In genomic region chr2:69582582-69583176, GRCh38 we compare ENCODE assay signal across 8 cellular contexts.
DNase-seq lines count a peak whose midpoint lies in the region; ATAC-seq and TF ChIP-seq lines count a peak whose summit lies in the region.

No MANE protein-coding gene starts in this region.

- no peaks in the 10 kb centered on the region for H4K20me1 ChIP-seq in MM.1S (ENCODE audit: insufficient read depth, low read length)

- H3K27me3 ChIP-seq in MM.1S (replicated peaks; ENCODE audit: insufficient read depth, low read length) (no peaks in the 10 kb centered on the region), neutrophil (no peaks in the 10 kb centered on the region)

- peak overlapping the region; percentile 22; the same call in 1 of the 2 replicates for H3K27ac ChIP-seq in MM.1S (ENCODE audit: low read length)
- peak overlapping the region; percentile 81 for H3K27ac ChIP-seq in neutrophil

- H3K9me3 ChIP-seq in MM.1S (replicated peaks; ENCODE audit: insufficient read depth, low read length) (no peaks in the 10 kb centered on the region), neutrophil (no peaks in the 10 kb centered on the region)

- H3K36me3 ChIP-seq in MM.1S (replicated peaks; ENCODE audit: insufficient read depth, low read length) (no peaks in the 10 kb centered on the region), neutrophil (no peaks in the 10 kb centered on the region)

- no peaks in the 10 kb centered on the region; the same call in 1 of the 2 replicates for H3K79me2 ChIP-seq in MM.1S (ENCODE audit: low read length)

- no peaks in the 10 kb centered on the region for H3K27me3 Mint-ChIP-seq in dendritic cell treated with granulocyte-macrophage colony-stimulating factor and Interleukin-4, amounts not matched to agents 40 ng/mL and 50 ng/mL, for 4 days

- TF ChIP-seq CTCF in MM.1S (IDR thresholded peaks at IDR 0.05; ENCODE audit: low read length) (no peak), neutrophil (IDR thresholded peaks at IDR 0.05) (no peak)

- no peak overlapping the region for H2AFZ ChIP-seq in MM.1S (ENCODE audit: low read length)

- H3K9ac ChIP-seq in MM.1S (ENCODE audit: low read length) = peak overlapping the region; percentile 22; the same call in 1 of the 2 replicates

- peaks cover 80% of the 10 kb centered on the region for H3K4me1 Mint-ChIP-seq in dendritic cell treated with granulocyte-macrophage colony-stimulating factor and Interleukin-4, amounts not matched to agents 40 ng/mL and 50 ng/mL, for 4 days (ENCODE audit: low read depth)

- ATAC-seq in HG02870 (IDR thresholded peaks at IDR 0.05; ENCODE audit: unreplicated experiment) = no peak

- no peaks in the 10 kb centered on the region for H3K36me3 Mint-ChIP-seq in dendritic cell treated with granulocyte-macrophage colony-stimulating factor and Interleukin-4, amounts not matched to agents 40 ng/mL and 50 ng/mL, for 4 days (ENCODE audit: low read depth)

- H3K4me3 ChIP-seq in MM.1S (ENCODE audit: low read length) (no peak overlapping the region; the same call in 1 of the 2 replicates), neutrophil (ENCODE audit: low read depth in 1 of 2, low read length in 1 of 2) (peak overlapping the region; percentile 15 to 34)

- peaks cover 8% of the 10 kb centered on the region; the same call in 1 of the 2 replicates for H3F3A ChIP-seq in MM.1S (ENCODE audit: insufficient read depth, low read length)

- DNase-seq in ELR (ENCODE audit: low read depth) (peak; percentile 50), MM.1S (no peak), HPDE6-E6E7 (ENCODE audit: extremely low spot score) (no peak), inferior parietal cortex (ENCODE audit: extremely low spot score) (no peak), SW480 (ENCODE audit: low spot score) (no peak)

- H3K9me3 Mint-ChIP-seq in dendritic cell treated with granulocyte-macrophage colony-stimulating factor and Interleukin-4, amounts not matched to agents 40 ng/mL and 50 ng/mL, for 4 days = no peaks in the 10 kb centered on the region

- H3K9me2 ChIP-seq in MM.1S (replicated peaks; ENCODE audit: insufficient read depth, low read length) = no peaks in the 10 kb centered on the region

- peak overlapping the region; percentile 73 for H3K4me3 Mint-ChIP-seq in dendritic cell treated with granulocyte-macrophage colony-stimulating factor and Interleukin-4, amounts not matched to agents 40 ng/mL and 50 ng/mL, for 4 days

- H3K4me1 ChIP-seq in MM.1S (ENCODE audit: low read length) (no peaks in the 10 kb centered on the region), neutrophil (ENCODE audit: control insufficient read depth in 1 of 2, insufficient read depth in 1 of 2, low read depth in 1 of 2, low read length in 1 of 2) (peaks cover 55 to 63% of the 10 kb centered on the region in 2 experiments)

- H3K4me2 ChIP-seq in MM.1S (ENCODE audit: low read depth, low read length) = peak overlapping the region; percentile 35

- peak overlapping the region; percentile 92 for H3K27ac Mint-ChIP-seq in dendritic cell treated with granulocyte-macrophage colony-stimulating factor and Interleukin-4, amounts not matched to agents 40 ng/mL and 50 ng/mL, for 4 days

- intact Hi-C loops in dendritic cell treated with granulocyte-macrophage colony-stimulating factor and Interleukin-4, amounts not matched to agents 40 ng/mL and 50 ng/mL, for 4 days (cut with micrococcal nuclease) = no loop called here
